Comparison of ENCODE assay signal across 21 cellular contexts in genomic region chr6:43211960-43212359, GRCh38. TPM values are rescaled to one million over a fixed set of nuclear protein-coding genes. Genes with fewer than 3 reads are reported as not detected.
DNase-seq lines count a peak whose midpoint lies in the region; ATAC-seq and TF ChIP-seq lines count a peak whose summit lies in the region.
"Had no signal": no experiment of that assay in that cellular context is flagged by ENCODE, and none has a peak within 500 bp of the region (broad histone marks: within the 10 kb centered on the region; RNA-seq: fewer than 3 reads in every experiment).

No MANE protein-coding gene starts in this region.

- H3K56ac ChIP-seq in mesendoderm (ENCODE audit: low read length) = no peak overlapping the region

- no peak overlapping the region for H3K4ac ChIP-seq in mesendoderm (ENCODE audit: low read depth, low read length)

- H3K79me2 ChIP-seq in Loucy (ENCODE audit: insufficient read depth, low read length) (no peaks in the 10 kb centered on the region), mesendoderm (ENCODE audit: control insufficient read depth, insufficient read depth, low read length) (no peaks in the 10 kb centered on the region)

- BruUV-seq in Calu3 (replicated peaks; lab: Mats Ljungman, UMichigan) = no TSS peak

- no peak overlapping the region for H2BK5ac ChIP-seq in mesendoderm (ENCODE audit: low read length)

- no peak overlapping the region for H3K4me3 ChIP-seq in Loucy (ENCODE audit: low read length, poor library complexity, severe bottlenecking)
- no peak overlapping the region for H3K4me3 ChIP-seq in mesendoderm (ENCODE audit: low read length)
- H3K4me3 ChIP-seq: gastroesophageal sphincter, SJSA1 had no signal

- H2AFZ ChIP-seq in Loucy (ENCODE audit: low read length) = no peak overlapping the region

- H3K4me1 Mint-ChIP-seq in Calu3 (ENCODE audit: low read depth, unreplicated experiment) (peaks cover 19% of the 10 kb centered on the region), chondrocyte (ENCODE audit: low read depth) (peaks cover 3% of the 10 kb centered on the region)
- H3K4me1 Mint-ChIP-seq: activated B cell treated with CpG ODN at 0.5 μM for 24 hours had no signal

- H3K4me1 ChIP-seq in Loucy (ENCODE audit: insufficient read depth, low read length, poor library complexity, severe bottlenecking) = no peaks in the 10 kb centered on the region
- no peaks in the 10 kb centered on the region for H3K4me1 ChIP-seq in mesendoderm (ENCODE audit: control insufficient read depth, low read depth, low read length)
- H3K4me1 ChIP-seq: gastroesophageal sphincter, SJSA1 had no signal

- no peak overlapping the region for H2BK120ac ChIP-seq in mesendoderm (ENCODE audit: low read depth, low read length)

- peak overlapping the region; percentile 92 for H3K27ac Mint-ChIP-seq in Calu3 (ENCODE audit: unreplicated experiment)
- no peak overlapping the region for H3K27ac Mint-ChIP-seq in chondrocyte (ENCODE audit: unreplicated experiment)
- H3K27ac Mint-ChIP-seq: activated B cell treated with CpG ODN at 0.5 μM for 24 hours; activated CD8-positive, alpha-beta T cell treated with anti-CD3 and anti-CD28 coated beads, Interleukin-2, amount 10 ng/mL, durations not matched to agents 7 days and 5 days had no signal

- H4K5ac ChIP-seq in mesendoderm (ENCODE audit: low read length) = no peak overlapping the region

- no peaks in the 10 kb centered on the region for H3F3A ChIP-seq in Loucy (ENCODE audit: low read depth)

- H3K9me3 ChIP-seq in Loucy (ENCODE audit: insufficient read depth, low read depth, low read length) = no peaks in the 10 kb centered on the region
- H3K9me3 ChIP-seq: gastroesophageal sphincter, neutrophil, SJSA1 had no signal

- H3K27me3 ChIP-seq in Loucy (ENCODE audit: insufficient read depth, low read length, poor library complexity, severe bottlenecking) (no peaks in the 10 kb centered on the region), mesendoderm (ENCODE audit: insufficient read depth, low read length, poor library complexity) (no peaks in the 10 kb centered on the region)
- H3K27me3 ChIP-seq: gastroesophageal sphincter, neutrophil, SJSA1 had no signal

- ATAC-seq in HG02571 (IDR thresholded peaks at IDR 0.05; ENCODE audit: unreplicated experiment) = no peak
- ATAC-seq: activated CD8-positive, alpha-beta T cell treated with anti-CD3 and anti-CD28 coated beads, Interleukin-2, amount 10 ng/mL, durations not matched to agents 7 days and 5 days; activated naive CD4-positive, alpha-beta T cell treated with anti-CD3 and anti-CD28 coated beads, Interleukin-2, amount 50 U/mL, for 72 hours; activated T-cell treated with anti-CD3 and anti-CD28 coated beads, Interleukin-2, amount 50 U/mL, for 4 hours; gastroesophageal sphincter; left lobe of liver had no signal

- no peak overlapping the region for H3K9ac ChIP-seq in Loucy (ENCODE audit: low read depth, low read length, poor library complexity, severe bottlenecking)
- no peak overlapping the region for H3K9ac ChIP-seq in mesendoderm (ENCODE audit: low read length)

- H3K27me3 Mint-ChIP-seq in Calu3 (ENCODE audit: unreplicated experiment) (no peaks in the 10 kb centered on the region), chondrocyte (ENCODE audit: low read depth) (no peaks in the 10 kb centered on the region)
- H3K27me3 Mint-ChIP-seq: activated B cell treated with CpG ODN at 0.5 μM for 24 hours had no signal

- no peak overlapping the region for H4K8ac ChIP-seq in mesendoderm (ENCODE audit: low read depth, low read length)

- H3K27ac ChIP-seq in mesendoderm (ENCODE audit: low read depth, low read length) (no peak overlapping the region), caudate nucleus (ENCODE audit: low read depth, low read length) (no peak overlapping the region)
- H3K27ac ChIP-seq: epithelial cell of prostate, gastroesophageal sphincter, neutrophil, SJSA1 had no signal

- H3K36me3 ChIP-seq in Loucy (ENCODE audit: insufficient read depth, low read length) (no peaks in the 10 kb centered on the region), mesendoderm (ENCODE audit: control insufficient read depth, insufficient read depth, low read length) (no peaks in the 10 kb centered on the region)

- H2AK5ac ChIP-seq in mesendoderm (ENCODE audit: low read length) = no peak overlapping the region

- WGBS in mesendoderm (ENCODE audit: extremely low coverage, insufficient coverage, low lambda C conversion rate) = no CpG with 5 or more reads among the region's 1 CpG

- no peak overlapping the region for H3K23ac ChIP-seq in mesendoderm (ENCODE audit: low read length)

- H3K36me3 Mint-ChIP-seq in Calu3 (ENCODE audit: insufficient read depth, unreplicated experiment) = peaks cover 10% of the 10 kb centered on the region
- H3K36me3 Mint-ChIP-seq in chondrocyte (ENCODE audit: low read depth) = peaks cover 15% of the 10 kb centered on the region
- H3K36me3 Mint-ChIP-seq: activated naive CD4-positive, alpha-beta T cell treated with anti-CD3 and anti-CD28 coated beads, Interleukin-2, amount 50 U/mL, for 72 hours had no signal

- intact Hi-C loops in Calu3 (cut with micrococcal nuclease; ENCODE audit: unreplicated experiment) = no loop called here

- no peak overlapping the region for H2BK15ac ChIP-seq in mesendoderm (replicated peaks; ENCODE audit: low read depth)

- H3K79me1 ChIP-seq in mesendoderm (ENCODE audit: low read length) = no peaks in the 10 kb centered on the region

- H4K20me1 ChIP-seq in Loucy (ENCODE audit: insufficient read depth, low read length, poor library complexity, severe bottlenecking) = no peaks in the 10 kb centered on the region

- CTCF ChIA-PET in Calu3 (lab: Charles Lee) = interaction anchor here (0.5 to 0.8 kb wide), 3 partner anchors 12 to 306 kb away, joined by 3 to 5 read pairs (median 3); no protein-coding TSS in a partner anchor

- peak; percentile 9 for TF ChIP-seq CTCF in Calu3 (IDR thresholded peaks at IDR 0.05; ENCODE audit: unreplicated experiment)
- TF ChIP-seq CTCF in Loucy (conservative IDR thresholded peaks at IDR 0.05; ENCODE audit: low read length) = 0 out of 2 replicates have a peak, but pooled peaks have one; percentile 10
- peak; percentile 20 for TF ChIP-seq CTCF in chondrocyte (IDR thresholded peaks at IDR 0.05)

- H3K9me2 ChIP-seq in Loucy (replicated peaks; ENCODE audit: low read depth, low read length) = no peaks in the 10 kb centered on the region

- H3K4me3 Mint-ChIP-seq in Calu3 (ENCODE audit: low read depth, unreplicated experiment) = peak overlapping the region; percentile 62
- no peak overlapping the region for H3K4me3 Mint-ChIP-seq in chondrocyte (ENCODE audit: unreplicated experiment)
- H3K4me3 Mint-ChIP-seq: activated B cell treated with CpG ODN at 0.5 μM for 24 hours; activated CD8-positive, alpha-beta T cell treated with anti-CD3 and anti-CD28 coated beads, Interleukin-2, amount 10 ng/mL, durations not matched to agents 7 days and 5 days; activated T-cell treated with anti-CD3 and anti-CD28 coated beads, Interleukin-2, amount 50 U/mL, for 4 hours had no signal

- H3K9me3 Mint-ChIP-seq in Calu3 (ENCODE audit: low read depth, unreplicated experiment) (no peaks in the 10 kb centered on the region), chondrocyte (ENCODE audit: low read depth) (no peaks in the 10 kb centered on the region)
- H3K9me3 Mint-ChIP-seq: activated B cell treated with CpG ODN at 0.5 μM for 24 hours; activated naive CD4-positive, alpha-beta T cell treated with anti-CD3 and anti-CD28 coated beads, Interleukin-2, amount 50 U/mL, for 72 hours; activated T-cell treated with anti-CD3 and anti-CD28 coated beads, Interleukin-2, amount 50 U/mL, for 4 hours had no signal

- H3K18ac ChIP-seq in mesendoderm (ENCODE audit: low read length) = no peak overlapping the region

- DNase-seq in Calu3 (peak; percentile 36), chondrocyte (ENCODE audit: low spot score) (no peak), mesendoderm (peak; percentile 23), cerebellum (ENCODE audit: low spot score) (no peak), caudate nucleus (lab: John Stamatoyannopoulos, UW) (no peak)
- DNase-seq in stimulated activated CD4-positive, alpha-beta T cell treated with anti-CD3 and anti-CD28 coated beads, Interleukin-4, amount 100 ng/mL, for 24 hours = no peak
- DNase-seq: activated B cell treated with CpG ODN at 0.5 μM for 24 hours; activated CD8-positive, alpha-beta T cell treated with anti-CD3 and anti-CD28 coated beads, Interleukin-2, amount 10 ng/mL, durations not matched to agents 7 days and 5 days; activated T-cell treated with anti-CD3 and anti-CD28 coated beads, Interleukin-2, amount 50 U/mL, for 4 hours; DND-41; NCI-H526 treated with DMSO at 0.1 percent for 48 hours; retina; T-helper 2 cell had no signal

- H3K4me2 ChIP-seq in Loucy (ENCODE audit: low read depth, low read length, poor library complexity, severe bottlenecking) = no peak overlapping the region
- H3K4me2 ChIP-seq in mesendoderm (ENCODE audit: low read length) = no peak overlapping the region

RNA-seq across cellular contexts. Expression of gene DNPH1, which starts 17.3 kb away (rescaled TPM):
- total RNA-seq in Calu3 (2022) = 82.6 and 86.8 TPM in 2 replicates
- total RNA-seq in chondrocyte = 22.8 to 34.1 TPM (median 24.5 TPM) in 3 replicates
- 36.2 TPM for polyA plus RNA-seq in mesendoderm (2013, experiment 1 of 2)
- polyA plus RNA-seq in mesendoderm (2013, experiment 2 of 2) = 35.8 TPM
- total RNA-seq in cerebellum = 11.8 TPM

RNA-seq across cellular contexts. Expression of gene CUL9, which starts 30.0 kb away (rescaled TPM):
- 73.1 and 82.8 TPM in 2 replicates for total RNA-seq in Calu3 (2022)
- total RNA-seq in chondrocyte = 17.5 to 36.6 TPM (median 19.8 TPM) in 3 replicates
- polyA plus RNA-seq in mesendoderm (2013, experiment 1 of 2) = 2.1 TPM
- polyA plus RNA-seq in mesendoderm (2013, experiment 2 of 2) = 1.3 TPM
- total RNA-seq in cerebellum = 37.3 TPM

RNA-seq across cellular contexts. Expression of gene TTBK1, which starts 31.3 kb away (rescaled TPM):
- total RNA-seq in Calu3 (2022) (0.17 and 0.29 TPM in 2 replicates), chondrocyte (0.07 TPM in 1 of 3 replicates, not detected in the others), cerebellum (13.2 TPM)
- 0.06 TPM for polyA plus RNA-seq in mesendoderm (2013, experiment 1 of 2)
- 0.07 TPM for polyA plus RNA-seq in mesendoderm (2013, experiment 2 of 2)
- total RNA-seq: activated CD8-positive, alpha-beta T cell treated with anti-CD3 and anti-CD28 coated beads, Interleukin-2, amount 10 ng/mL, durations not matched to agents 7 days and 5 days; SJSA1 had no signal

RNA-seq across cellular contexts. Expression of gene SRF, which starts 40.9 kb away (rescaled TPM):
- total RNA-seq in Calu3 (2022) (43.4 and 48.0 TPM in 2 replicates), chondrocyte (42.2 to 43.9 TPM (median 42.7 TPM) in 3 replicates), cerebellum (8.2 TPM)
- polyA plus RNA-seq in mesendoderm (2013, experiment 1 of 2) = 73.6 TPM
- 75.9 TPM for polyA plus RNA-seq in mesendoderm (2013, experiment 2 of 2)

Comparison
In these comparisons a context has a peak if more than half of its experiments do, and no peak if none do; other contexts are left out.
1. DNase-seq: peak in Calu3 (single experiment) and mesendoderm (single experiment); none in chondrocyte (single experiment), cerebellum (single experiment), caudate nucleus (0 of 61) and stimulated activated CD4-positive, alpha-beta T cell treated with anti-CD3 and anti-CD28 coated beads, Interleukin-4, amount 100 ng/mL, for 24 hours (single experiment).
2. RNA of gene TTBK1, which starts 31.3 kb away (total RNA-seq): 13.2 TPM in cerebellum (single experiment); 0.17 to 0.29 TPM in Calu3 and 0.07 TPM in chondrocyte; every median in the first group is over 10 times any median in the second.
3. Peak in every context shown above with its lines, with median percentiles within 50 percentile points of each other: CTCF ChIP-seq.